ENCODE assay signal across 8 cellular contexts in genomic region chr5:71601222-71602026, GRCh38. TPM values are rescaled to one million over a fixed set of nuclear protein-coding genes. Genes with fewer than 3 reads are reported as not detected.
DNase-seq lines count a peak whose midpoint lies in the region; ATAC-seq, FAIRE-seq and TF ChIP-seq lines count a peak whose summit lies in the region.

No MANE protein-coding gene starts in this region.

- no peaks in the 10 kb centered on the region for H3K27me3 Mint-ChIP-seq in type B pancreatic cell

- no peaks in the 10 kb centered on the region for H3K9me2 ChIP-seq in PC-3 (replicated peaks; ENCODE audit: low read length)

- H3K27me3 ChIP-seq in PC-3 (ENCODE audit: low read length) = no peaks in the 10 kb centered on the region
- H3K27me3 ChIP-seq in pancreas = no peaks in the 10 kb centered on the region

- 77 to 86% methylated on average over 6 of the region's 6 CpGs for WGBS in pancreas, 2 donors

- peak overlapping the region; percentile 90 for H3K27ac ChIP-seq in PC-3 (ENCODE audit: low read length)
- H3K27ac ChIP-seq in pancreas = no peak overlapping the region

- intact Hi-C loops in PC-3 (cut with micrococcal nuclease) = loop anchor here (1.0 to 2.0 kb wide), 3 partner anchors 15 to 145 kb away; partner anchors contain the start of gene MCCC2
- intact Hi-C loops in pancreas (cut with DNase I) = no loop called here

- peak overlapping the region; percentile 31; the same call in 1 of the 2 replicates for H3K9ac ChIP-seq in PC-3 (ENCODE audit: low read length)

- H3K9me3 Mint-ChIP-seq in type B pancreatic cell = peaks cover 4% of the 10 kb centered on the region

- H2AFZ ChIP-seq in PC-3 (ENCODE audit: low read length) = no peak overlapping the region

- H3K4me3 Mint-ChIP-seq in type B pancreatic cell = peak overlapping the region; percentile 38

- BruUV-seq in PC-3 (replicated peaks; lab: Mats Ljungman, UMichigan) = no TSS peak

- peaks cover 5% of the 10 kb centered on the region for H3K36me3 ChIP-seq in PC-3 (ENCODE audit: low read depth, low read length)
- H3K36me3 ChIP-seq in pancreas = peaks cover 0 to 31% (median 9%) of the 10 kb centered on the region in 3 donors

- H3K4me1 Mint-ChIP-seq in type B pancreatic cell (ENCODE audit: unreplicated experiment) = peaks cover 8% of the 10 kb centered on the region

- H3K36me3 Mint-ChIP-seq in type B pancreatic cell = peaks cover 42% of the 10 kb centered on the region

- POLR2A ChIA-PET in PC-3 (lab: Charles Lee; ENCODE audit: unreplicated experiment) = interaction anchor here (0.6 kb wide), 1 partner anchor 118 kb away, joined by 3 read pairs; no protein-coding TSS in a partner anchor

- H3F3A ChIP-seq in PC-3 (ENCODE audit: low read length, unreplicated experiment) = peaks cover 9% of the 10 kb centered on the region

- DNase-seq in AG10803 (ENCODE audit: low read depth) (peak; percentile 86), PC-3 (peak; percentile 95), activated T-cell treated with anti-CD3 and anti-CD28 coated beads for 48 hours (ENCODE audit: low read depth) (peak; percentile 56), fibroblast of gingiva (ENCODE audit: low read depth) (peak; percentile 96), pancreas (peak in 4 of 6 donors; percentile 30 to 66 (median 41)), type B pancreatic cell (ENCODE audit: extremely low spot score, unreplicated experiment) (no peak)

- H3K79me2 ChIP-seq in PC-3 (ENCODE audit: low read length) = 0 out of 2 replicates have a peak, but pooled peaks cover 5% of the 10 kb centered on the region

- FAIRE-seq in pancreas (lab: Jason Lieb, UNC) = no peak

- peaks cover 27% of the 10 kb centered on the region for H3K4me1 ChIP-seq in PC-3 (ENCODE audit: insufficient read depth, low read length)
- no peaks in the 10 kb centered on the region for H3K4me1 ChIP-seq in pancreas

- H3K4me3 ChIP-seq in AG10803 (ENCODE audit: low read length) = no peak overlapping the region
- peak overlapping the region; percentile 39; the same call in 1 of the 2 replicates for H3K4me3 ChIP-seq in PC-3 (ENCODE audit: low read length)
- peak overlapping the region in 1 of 4 donors; percentile 3 for H3K4me3 ChIP-seq in pancreas

- 0 out of 2 replicates have a peak, but pooled peaks cover 6% of the 10 kb centered on the region for H4K20me1 ChIP-seq in PC-3 (ENCODE audit: low read length)

- H3K27ac Mint-ChIP-seq in type B pancreatic cell = peak overlapping the region; percentile 79

- H3K9me3 ChIP-seq in PC-3 (ENCODE audit: low read length) (no peaks in the 10 kb centered on the region), pancreas (no peaks in the 10 kb centered on the region)

- TF ChIP-seq CTCF in AG10803 (conservative IDR thresholded peaks at IDR 0.05; ENCODE audit: low read length) (peak; percentile 59), PC-3 (conservative IDR thresholded peaks at IDR 0.05; ENCODE audit: low read depth, low read length) (peak; percentile 73), pancreas (IDR thresholded peaks at IDR 0.05) (peak; percentile 16 to 54 (median 46)), type B pancreatic cell (conservative IDR thresholded peaks at IDR 0.05) (peak; percentile 81)

- ATAC-seq in GM18861 (IDR thresholded peaks at IDR 0.05; ENCODE audit: unreplicated experiment) = peak; percentile 95
- peak; percentile 74 for ATAC-seq in HG03064 (IDR thresholded peaks at IDR 0.05; ENCODE audit: low read depth, unreplicated experiment)
- ATAC-seq in PC-3 = peak; percentile 96
- ATAC-seq in pancreas = peak; percentile 75 to 93 (median 90)

- CTCF ChIA-PET in PC-3 (lab: Charles Lee) = interaction anchor here (0.5 to 1.4 kb wide), 3 partner anchors 14 to 132 kb away, joined by 4 to 13 read pairs (median 4); partner anchors contain the start of gene MCCC2

- H3K4me2 ChIP-seq in PC-3 (ENCODE audit: low read length) = peak overlapping the region; percentile 75

RNA-seq across cellular contexts. Expression of gene MCCC2, which starts 14.3 kb away (rescaled TPM):
- total RNA-seq in PC-3 (2014; rRNA removed) (31.7 and 32.2 TPM in 2 replicates), pancreas (10 to 100 TPM; 15.6 to 26.3 (median 22.5) TPM), type B pancreatic cell (ENCODE audit: low replicate concordance) (32.3 and 48.6 TPM in 2 replicates)
- 10 to 100 TPM; 12.5 to 19.9 TPM for polyA plus RNA-seq in pancreas
